ENCODE assay signal across 8 cellular contexts in genomic region chr13:33279898-33280549, GRCh38. TPM values are rescaled to one million over a fixed set of nuclear protein-coding genes. Genes with fewer than 3 reads are reported as not detected.
DNase-seq lines count a peak whose midpoint lies in the region; ATAC-seq and TF ChIP-seq lines count a peak whose summit lies in the region.

No MANE protein-coding gene starts in this region.

- H3K4me3 ChIP-seq in Caco-2 (ENCODE audit: low read depth, low read length) (no peak overlapping the region), Panc1 (ENCODE audit: low read depth in 2 of 2, low read length in 2 of 2) (peak overlapping the region in 1 of 2 experiments; percentile 33; a peak in 2 of 4 replicates), esophagus muscularis mucosa (peak overlapping the region in 1 of 4 donors; percentile 6)

- H3K36me3 Mint-ChIP-seq in Caco-2 (ENCODE audit: insufficient read depth, unreplicated experiment), result peaks cover 9% of the 10 kb centered on the region
- H3K36me3 Mint-ChIP-seq in nephron (ENCODE audit: low read depth), result no peaks in the 10 kb centered on the region

- H3K4me1 Mint-ChIP-seq in Caco-2 (ENCODE audit: low read depth, unreplicated experiment) (peaks cover 8% of the 10 kb centered on the region), nephron (peaks cover 70% of the 10 kb centered on the region)

- H3K27me3 ChIP-seq in Caco-2 (replicated peaks; ENCODE audit: control insufficient read depth, insufficient read depth, low read length), result no peaks in the 10 kb centered on the region
- H3K27me3 ChIP-seq in Panc1 (ENCODE audit: control insufficient read depth, insufficient read depth, low read length), result no peaks in the 10 kb centered on the region
- H3K27me3 ChIP-seq in esophagus muscularis mucosa, result no peaks in the 10 kb centered on the region

- no peaks in the 10 kb centered on the region for H3K27me3 Mint-ChIP-seq in Caco-2 (ENCODE audit: insufficient read depth, unreplicated experiment)
- no peaks in the 10 kb centered on the region for H3K27me3 Mint-ChIP-seq in nephron (ENCODE audit: low read depth)

- ATAC-seq in Panc1, result peak; percentile 81
- ATAC-seq in GM18858 (IDR thresholded peaks at IDR 0.05; ENCODE audit: unreplicated experiment), result no peak

- H3K9me3 Mint-ChIP-seq in Caco-2 (ENCODE audit: unreplicated experiment), result no peaks in the 10 kb centered on the region
- H3K9me3 Mint-ChIP-seq in nephron, result no peaks in the 10 kb centered on the region

- POLR2A ChIA-PET in Caco-2 (lab: Charles Lee), result no interaction called here
- POLR2A ChIA-PET in Panc1 (lab: Charles Lee), result interaction anchor here (0.6 kb wide), 1 partner anchor 473 kb away, joined by 4 read pairs; no protein-coding TSS in a partner anchor

- TF ChIP-seq EP300 in esophagus muscularis mucosa (IDR thresholded peaks at IDR 0.05), result no peak

- TF ChIP-seq CTCF in Caco-2 (IDR thresholded peaks at IDR 0.05; ENCODE audit: insufficient read depth in 1 of 2, low read depth in 1 of 2, low read length in 1 of 2, severe bottlenecking in 1 of 2, unreplicated experiment in 1 of 2) (no peak), Panc1 (IDR thresholded peaks at IDR 0.05) (no peak), esophagus muscularis mucosa (IDR thresholded peaks at IDR 0.05) (no peak), nephron (IDR thresholded peaks at IDR 0.05; ENCODE audit: unreplicated experiment in 3 of 3) (no peak)

- no TSS peak for BruUV-seq in Caco-2 (replicated peaks; lab: Mats Ljungman, UMichigan)
- no TSS peak for BruUV-seq in Panc1 (replicated peaks; lab: Mats Ljungman, UMichigan)

- 38% methylated on average over 3 of the region's 3 CpGs for WGBS in esophagus muscularis mucosa

- no peak for TF ChIP-seq POLR2A in esophagus muscularis mucosa (IDR thresholded peaks at IDR 0.05; ENCODE audit: low read depth)

- H3K9me3 ChIP-seq in Caco-2, result no peaks in the 10 kb centered on the region
- H3K9me3 ChIP-seq in Panc1 (ENCODE audit: control insufficient read depth, insufficient read depth, low read depth, low read length), result no peaks in the 10 kb centered on the region
- H3K9me3 ChIP-seq in esophagus muscularis mucosa, result no peaks in the 10 kb centered on the region

- CTCF ChIA-PET in Caco-2 (lab: Charles Lee), result no interaction called here
- CTCF ChIA-PET in Panc1 (lab: Charles Lee), result no interaction called here

- H3K4me1 ChIP-seq in Caco-2, result peaks cover 8% of the 10 kb centered on the region; the same call in 1 of the 2 replicates
- H3K4me1 ChIP-seq in Panc1 (ENCODE audit: control insufficient read depth, insufficient read depth, low read length), result peaks cover 25% of the 10 kb centered on the region
- H3K4me1 ChIP-seq in esophagus muscularis mucosa, result peaks cover 75 to 94% (median 87%) of the 10 kb centered on the region in 4 donors

- H3K36me3 ChIP-seq in Caco-2 (ENCODE audit: control insufficient read depth, insufficient read depth, low read length) (no peaks in the 10 kb centered on the region), Panc1 (ENCODE audit: control insufficient read depth, insufficient read depth, low read length) (no peaks in the 10 kb centered on the region), esophagus muscularis mucosa (no peaks in the 10 kb centered on the region)

- DNase-seq in Caco-2 (peak in 1 of 2 experiments; percentile 46), Panc1 (ENCODE audit: low read depth, low spot score) (no peak), esophagus muscularis mucosa (ENCODE audit: extremely low spot score) (no peak), NCI-H1092 treated with DMSO at 0.1 percent for 48 hours (lab: John Stamatoyannopoulos, UW) (no peak), NCI-H510A treated with DMSO at 0.1 percent for 48 hours (lab: John Stamatoyannopoulos, UW) (no peak)
- no peak for DNase-seq in activated CD8-positive, alpha-beta memory T cell treated with anti-CD3 and anti-CD28 coated beads, Interleukin-2, amount 50 U/mL, for 48 hours

- H3K27ac Mint-ChIP-seq in Caco-2 (ENCODE audit: unreplicated experiment), result peak overlapping the region; percentile 80
- peak overlapping the region; percentile 13 to 80 (median 36) for H3K27ac Mint-ChIP-seq in nephron

- intact Hi-C loops in Caco-2 (cut with micrococcal nuclease; ENCODE audit: unreplicated experiment) (no loop called here), Panc1 (cut with micrococcal nuclease; ENCODE audit: unreplicated experiment) (no loop called here), esophagus muscularis mucosa (cut with DNase I) (no loop called here)

- in situ Hi-C loops in Panc1 (cut with HindIII; ENCODE audit: low pct_unique_long_range_greater_than_20kb, low sequenced_read_pairs), result no loop called here

- H3K4me3 Mint-ChIP-seq in Caco-2 (ENCODE audit: unreplicated experiment) (no peak overlapping the region), nephron (peak overlapping the region in 2 of 3 experiments; percentile 15 to 52)

- H3K27ac ChIP-seq in Panc1 (ENCODE audit: low read length) (peak overlapping the region; percentile 81), esophagus muscularis mucosa (replicated peaks in 1 of 4) (peak overlapping the region; percentile 51 to 94 (median 76))

RNA-seq across cellular contexts. Expression of gene STARD13, which starts 5.5 kb away (rescaled TPM):
- total RNA-seq in Caco-2 (2022) (9.1 and 12.9 TPM in 2 replicates), Panc1 (2021; ENCODE audit: unreplicated experiment) (6.5 TPM), esophagus muscularis mucosa (10 to 100 TPM; 44.9 to 59.2 (median 56.2) TPM)
- polyA plus RNA-seq in Panc1 (2012; ENCODE audit: insufficient read length), result 2.8 TPM
